In genomic region chr14:96391293-96392118, GRCh38 we compare ENCODE assay signal across 1 cellular context.
TF ChIP-seq lines count a peak whose summit lies in the region.

No MANE protein-coding gene starts in this region.

TF ChIP-seq in GM12878, 131 proteins besides CTCF, POLR2A, EP300 and RAD21 (continued from another document):
- TF ChIP-seq, protein P1, sequence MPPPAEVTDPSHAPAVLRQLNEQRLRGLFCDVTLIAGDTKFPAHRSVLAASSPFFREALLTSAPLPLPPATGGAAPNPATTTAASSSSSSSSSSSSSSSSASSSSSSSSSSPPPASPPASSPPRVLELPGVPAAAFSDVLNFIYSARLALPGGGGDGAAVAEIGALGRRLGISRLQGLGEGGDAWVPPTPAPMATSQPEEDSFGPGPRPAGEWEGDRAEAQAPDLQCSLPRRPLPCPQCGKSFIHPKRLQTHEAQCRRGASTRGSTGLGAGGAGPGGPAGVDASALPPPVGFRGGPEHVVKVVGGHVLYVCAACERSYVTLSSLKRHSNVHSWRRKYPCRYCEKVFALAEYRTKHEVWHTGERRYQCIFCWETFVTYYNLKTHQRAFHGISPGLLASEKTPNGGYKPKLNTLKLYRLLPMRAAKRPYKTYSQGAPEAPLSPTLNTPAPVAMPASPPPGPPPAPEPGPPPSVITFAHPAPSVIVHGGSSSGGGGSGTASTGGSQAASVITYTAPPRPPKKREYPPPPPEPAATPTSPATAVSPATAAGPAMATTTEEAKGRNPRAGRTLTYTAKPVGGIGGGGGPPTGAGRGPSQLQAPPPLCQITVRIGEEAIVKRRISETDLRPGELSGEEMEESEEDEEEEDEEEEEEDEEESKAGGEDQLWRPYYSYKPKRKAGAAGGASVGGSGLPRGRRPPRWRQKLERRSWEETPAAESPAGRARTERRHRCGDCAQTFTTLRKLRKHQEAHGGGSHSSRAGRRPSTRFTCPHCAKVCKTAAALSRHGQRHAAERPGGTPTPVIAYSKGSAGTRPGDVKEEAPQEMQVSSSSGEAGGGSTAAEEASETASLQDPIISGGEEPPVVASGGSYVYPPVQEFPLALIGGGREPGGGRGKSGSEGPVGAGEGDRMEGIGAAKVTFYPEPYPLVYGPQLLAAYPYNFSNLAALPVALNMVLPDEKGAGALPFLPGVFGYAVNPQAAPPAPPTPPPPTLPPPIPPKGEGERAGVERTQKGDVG (CRISPR knock-in tag; IDR thresholded peaks at IDR 0.05), result no peak
- TF ChIP-seq NRF1 (conservative IDR thresholded peaks at IDR 0.05; ENCODE audit: low read depth, low read length) (0 out of 2 replicates have a peak, but pooled peaks have one; percentile 11), ZBED1 (IDR thresholded peaks at IDR 0.05; ENCODE audit: borderline replicate concordance) (no peak), DPF2 (IDR thresholded peaks at IDR 0.05) (peak; percentile 43; the same call in 1 of the 2 replicates)
